Comparison of ENCODE assay signal across 11 cellular contexts in genomic region chr14:100568164-100568997, GRCh38. TPM values are rescaled to one million over a fixed set of nuclear protein-coding genes. Genes with fewer than 3 reads are reported as not detected.
DNase-seq lines count a peak whose midpoint lies in the region; TF ChIP-seq lines count a peak whose summit lies in the region.
"Had no signal": no experiment of that assay in that cellular context is flagged by ENCODE, and none has a peak within 500 bp of the region (broad histone marks: within the 10 kb centered on the region; RNA-seq: fewer than 3 reads in every experiment).

No MANE protein-coding gene starts in this region.

- no peak overlapping the region for H3K14ac ChIP-seq in mesenchymal stem cell (ENCODE audit: low read length in 2 of 2)

- peak overlapping the region; percentile 16 for H3K4me3 Mint-ChIP-seq in activated CD4-positive, alpha-beta memory T cell treated with anti-CD3 and anti-CD28 coated beads for 36 hours
- H3K4me3 Mint-ChIP-seq in activated CD4-positive, alpha-beta memory T cell treated with anti-CD3 and anti-CD28 coated beads, Interleukin-2, amount 10 ng/mL, durations not matched to agents 7 days and 5 days, result no peak overlapping the region
- H3K4me3 Mint-ChIP-seq: activated T-helper 1 cell treated with anti-CD3 and anti-CD28 coated beads, Interleukin-12 subunit alpha, Interleukin-12 subunit beta, Interleukin-2, Interleukin-4 antibody, amounts not matched to agents 30 ng/mL and 10 ng/mL and 1 ng/mL, durations not matched to agents 14 hours and 24 hours and 36 hours had no signal

- no peak overlapping the region for H3K18ac ChIP-seq in mesenchymal stem cell (ENCODE audit: low read depth in 1 of 2, low read length in 2 of 2)

- H2AK5ac ChIP-seq in mesenchymal stem cell (ENCODE audit: low read length, severe bottlenecking), result no peak overlapping the region

- POLR2A ChIA-PET in activated CD4-positive, alpha-beta memory T cell treated with anti-CD3 and anti-CD28 coated beads for 36 hours (lab: Charles Lee), result no interaction called here
- POLR2A ChIA-PET in activated CD4-positive, alpha-beta memory T cell treated with anti-CD3 and anti-CD28 coated beads, Interleukin-2, amount 10 ng/mL, durations not matched to agents 7 days and 5 days (lab: Charles Lee), result no interaction called here

- no peak overlapping the region for H4K91ac ChIP-seq in mesenchymal stem cell (ENCODE audit: low read length)

- in situ Hi-C loops in mammary epithelial cell (cut with MboI; ENCODE audit: low sequenced_read_pairs in 2 of 2), result no loop called here

- H3K9ac ChIP-seq in mammary epithelial cell (ENCODE audit: insufficient read depth, low read length), result no peak overlapping the region
- no peak overlapping the region for H3K9ac ChIP-seq in mesenchymal stem cell (ENCODE audit: low read length)

- H4K20me1 ChIP-seq in mammary epithelial cell (ENCODE audit: insufficient read depth, low read length), result no peaks in the 10 kb centered on the region

- H3K4ac ChIP-seq in mesenchymal stem cell (ENCODE audit: low read depth in 1 of 2, low read length in 2 of 2), result no peak overlapping the region

- H3K4me2 ChIP-seq in mammary epithelial cell (ENCODE audit: insufficient read depth, low read depth, low read length) (peak overlapping the region; percentile 77), mesenchymal stem cell (ENCODE audit: low read length, poor library complexity, severe bottlenecking) (peak overlapping the region; percentile 91)

- H2AFZ ChIP-seq in mammary epithelial cell (ENCODE audit: low read depth, low read length) (no peak overlapping the region), mesenchymal stem cell (ENCODE audit: low read depth, low read length) (no peak overlapping the region)

- 0% methylated on average over 7 of the region's 100 CpGs for WGBS in mammary epithelial cell (ENCODE audit: low coverage, missing lambda C conversion rate)
- 2% methylated on average over 93 of the region's 100 CpGs for WGBS in mesenchymal stem cell

- no peak for DNase-seq in activated CD4-positive, alpha-beta memory T cell treated with anti-CD3 and anti-CD28 coated beads for 36 hours
- no peak for DNase-seq in activated CD4-positive, alpha-beta memory T cell treated with anti-CD3 and anti-CD28 coated beads, Interleukin-2, amount 10 ng/mL, durations not matched to agents 7 days and 5 days
- DNase-seq in mammary epithelial cell (no peak), mesenchymal stem cell (no peak), tibial artery (no peak), medulla oblongata (ENCODE audit: extremely low spot score) (no peak), GM10266 (ENCODE audit: extremely low spot score) (no peak), activated T-cell treated with anti-CD3 and anti-CD28 coated beads for 4 hours (no peak)
- DNase-seq: foreskin fibroblast had no signal

- no peaks in the 10 kb centered on the region for H3K79me2 ChIP-seq in mammary epithelial cell (ENCODE audit: insufficient read depth, low read length)

- no peaks in the 10 kb centered on the region for H3K36me3 Mint-ChIP-seq in activated CD4-positive, alpha-beta memory T cell treated with anti-CD3 and anti-CD28 coated beads for 36 hours
- no peaks in the 10 kb centered on the region for H3K36me3 Mint-ChIP-seq in activated CD4-positive, alpha-beta memory T cell treated with anti-CD3 and anti-CD28 coated beads, Interleukin-2, amount 10 ng/mL, durations not matched to agents 7 days and 5 days (ENCODE audit: low read depth)

- no peak overlapping the region for H4K8ac ChIP-seq in mesenchymal stem cell (ENCODE audit: low read length)

- dilution Hi-C loops in mammary epithelial cell (cut with HindIII; ENCODE audit: low sequenced_read_pairs), result no loop called here

- no peak overlapping the region for H2BK5ac ChIP-seq in mesenchymal stem cell (ENCODE audit: low read depth, low read length, poor library complexity, severe bottlenecking)

- peaks cover 29% of the 10 kb centered on the region for H3K27me3 ChIP-seq in mammary epithelial cell (ENCODE audit: insufficient read depth, low read length)
- peaks cover 31 to 85% of the 10 kb centered on the region in 2 experiments for H3K27me3 ChIP-seq in mesenchymal stem cell (ENCODE audit: control insufficient read depth in 1 of 2, insufficient read depth in 1 of 2, low read length in 2 of 2)
- H3K27me3 ChIP-seq in tibial artery, result peaks cover 3 to 95% of the 10 kb centered on the region in 2 donors

- H3K4me1 ChIP-seq in mammary epithelial cell (ENCODE audit: insufficient read depth, low read length), result no peaks in the 10 kb centered on the region
- peaks cover 19% of the 10 kb centered on the region for H3K4me1 ChIP-seq in mesenchymal stem cell (ENCODE audit: control insufficient read depth, insufficient read depth, low read depth, low read length)
- peaks cover 0 to 25% (median 21%) of the 10 kb centered on the region in 4 donors for H3K4me1 ChIP-seq in tibial artery

- H3K23ac ChIP-seq in mesenchymal stem cell (ENCODE audit: low read length in 2 of 2), result no peak overlapping the region

- H3K9me3 ChIP-seq in mammary epithelial cell (replicated peaks; ENCODE audit: insufficient read depth, low read length) (no peaks in the 10 kb centered on the region), mesenchymal stem cell (ENCODE audit: control insufficient read depth, low read length) (no peaks in the 10 kb centered on the region), tibial artery (no peaks in the 10 kb centered on the region)

- H3K4me3 ChIP-seq in mammary epithelial cell (replicated peaks in 1 of 3; ENCODE audit: insufficient read depth in 1 of 3, low read depth in 2 of 3, low read length in 3 of 3) (peak overlapping the region in 2 of 3 experiments; percentile 19 to 34), mesenchymal stem cell (ENCODE audit: insufficient read depth in 1 of 2, low read depth in 1 of 2, low read length in 2 of 2) (peak overlapping the region in 1 of 2 experiments; percentile 72), tibial artery (peak overlapping the region; percentile 12 to 31)

- H3K36me3 ChIP-seq in mammary epithelial cell (ENCODE audit: insufficient read depth, low read length), result no peaks in the 10 kb centered on the region
- peaks cover 0 to 16% of the 10 kb centered on the region in 2 experiments for H3K36me3 ChIP-seq in mesenchymal stem cell (ENCODE audit: control insufficient read depth in 1 of 2, insufficient read depth in 2 of 2, low read depth in 1 of 2, low read length in 2 of 2)
- no peaks in the 10 kb centered on the region for H3K36me3 ChIP-seq in tibial artery

- no peak overlapping the region for H2BK12ac ChIP-seq in mesenchymal stem cell (ENCODE audit: low read length in 2 of 2)

- no TSS peak for BruUV-seq in mammary epithelial cell (replicated peaks; lab: Mats Ljungman, UMichigan)

- H3K27ac Mint-ChIP-seq in activated CD4-positive, alpha-beta memory T cell treated with anti-CD3 and anti-CD28 coated beads for 36 hours, result no peak overlapping the region
- H3K27ac Mint-ChIP-seq in activated CD4-positive, alpha-beta memory T cell treated with anti-CD3 and anti-CD28 coated beads, Interleukin-2, amount 10 ng/mL, durations not matched to agents 7 days and 5 days, result no peak overlapping the region
- H3K27ac Mint-ChIP-seq: activated T-helper 1 cell treated with anti-CD3 and anti-CD28 coated beads, Interleukin-12 subunit alpha, Interleukin-12 subunit beta, Interleukin-2, Interleukin-4 antibody, amounts not matched to agents 30 ng/mL and 10 ng/mL and 1 ng/mL, durations not matched to agents 14 hours and 24 hours and 36 hours had no signal

- CTCF ChIA-PET in activated CD4-positive, alpha-beta memory T cell treated with anti-CD3 and anti-CD28 coated beads for 36 hours (lab: Charles Lee), result interaction anchor here (1.0 kb wide), 1 partner anchor 77 kb away, joined by 3 read pairs; no protein-coding TSS in a partner anchor
- CTCF ChIA-PET in activated CD4-positive, alpha-beta memory T cell treated with anti-CD3 and anti-CD28 coated beads, Interleukin-2, amount 10 ng/mL, durations not matched to agents 7 days and 5 days (lab: Charles Lee), result no interaction called here
- CTCF ChIA-PET in mammary epithelial cell (lab: Charles Lee; ENCODE audit: low non-redundant PET), result no interaction called here

- peaks cover 16% of the 10 kb centered on the region for H3K79me1 ChIP-seq in mesenchymal stem cell (replicated peaks; ENCODE audit: low read length, poor library complexity, severe bottlenecking)

- H2BK120ac ChIP-seq in mesenchymal stem cell (ENCODE audit: low read depth, low read length), result no peak overlapping the region

- no peaks in the 10 kb centered on the region for H3K9me3 Mint-ChIP-seq in activated CD4-positive, alpha-beta memory T cell treated with anti-CD3 and anti-CD28 coated beads for 36 hours
- no peaks in the 10 kb centered on the region for H3K9me3 Mint-ChIP-seq in activated CD4-positive, alpha-beta memory T cell treated with anti-CD3 and anti-CD28 coated beads, Interleukin-2, amount 10 ng/mL, durations not matched to agents 7 days and 5 days
- H3K9me3 Mint-ChIP-seq: activated T-helper 1 cell treated with anti-CD3 and anti-CD28 coated beads, Interleukin-12 subunit alpha, Interleukin-12 subunit beta, Interleukin-2, Interleukin-4 antibody, amounts not matched to agents 30 ng/mL and 10 ng/mL and 1 ng/mL, durations not matched to agents 14 hours and 24 hours and 36 hours had no signal

- H3K27me3 Mint-ChIP-seq in activated CD4-positive, alpha-beta memory T cell treated with anti-CD3 and anti-CD28 coated beads for 36 hours, result peaks cover 35% of the 10 kb centered on the region
- peaks cover 40% of the 10 kb centered on the region for H3K27me3 Mint-ChIP-seq in activated CD4-positive, alpha-beta memory T cell treated with anti-CD3 and anti-CD28 coated beads, Interleukin-2, amount 10 ng/mL, durations not matched to agents 7 days and 5 days

- H3K4me1 Mint-ChIP-seq in activated CD4-positive, alpha-beta memory T cell treated with anti-CD3 and anti-CD28 coated beads for 36 hours (ENCODE audit: low read depth), result peaks cover 8% of the 10 kb centered on the region
- peaks cover 10% of the 10 kb centered on the region for H3K4me1 Mint-ChIP-seq in activated CD4-positive, alpha-beta memory T cell treated with anti-CD3 and anti-CD28 coated beads, Interleukin-2, amount 10 ng/mL, durations not matched to agents 7 days and 5 days

- no peak overlapping the region for H2BK15ac ChIP-seq in mesenchymal stem cell (ENCODE audit: low read depth, poor library complexity, severe bottlenecking)

- no peak for TF ChIP-seq CTCF in mammary epithelial cell (conservative IDR thresholded peaks at IDR 0.05 in 1 of 2, IDR thresholded peaks at IDR 0.05 in 1 of 2; ENCODE audit: extremely low read depth in 1 of 2, insufficient read depth in 1 of 2, low read depth in 1 of 2, low read length in 2 of 2)
- TF ChIP-seq CTCF in tibial artery (IDR thresholded peaks at IDR 0.05), result no peak
- TF ChIP-seq CTCF in GM10266 (IDR thresholded peaks at IDR 0.05; ENCODE audit: control insufficient read depth, insufficient read depth, low read depth, missing control alignments), result no peak

- H3K27ac ChIP-seq in mammary epithelial cell (ENCODE audit: insufficient read depth, low read depth, low read length), result no peak overlapping the region
- H3K27ac ChIP-seq in mesenchymal stem cell (ENCODE audit: low read length, poor library complexity, severe bottlenecking), result no peak overlapping the region
- H3K27ac ChIP-seq in tibial artery, result no peak overlapping the region
- H3K27ac ChIP-seq: C4-2B had no signal

- intact Hi-C loops in activated CD4-positive, alpha-beta memory T cell treated with anti-CD3 and anti-CD28 coated beads for 36 hours (cut with micrococcal nuclease), result loop anchor here (5.0 kb wide), 1 partner anchor 79 kb away; no protein-coding TSS in a partner anchor
- intact Hi-C loops in mammary epithelial cell (cut with micrococcal nuclease) (no loop called here), tibial artery (cut with DNase I; ENCODE audit: low total_unique reads) (no loop called here)

RNA-seq across cellular contexts. Expression of gene BEGAIN, which starts 18.8 kb away (rescaled TPM):
- 1 to 10 TPM; 3.3 to 3.4 TPM for total RNA-seq in activated CD4-positive, alpha-beta memory T cell treated with anti-CD3 and anti-CD28 coated beads for 36 hours
- 1 to 10 TPM; 2.7 to 3.1 TPM for total RNA-seq in activated CD4-positive, alpha-beta memory T cell treated with anti-CD3 and anti-CD28 coated beads, Interleukin-2, amount 10 ng/mL, durations not matched to agents 7 days and 5 days
- total RNA-seq in mammary epithelial cell, result 1 to 10 TPM; 3.7 to 6.8 TPM
- 1.7 TPM for polyA plus RNA-seq in mammary epithelial cell
- not detected for polyA minus RNA-seq in mammary epithelial cell
- polyA plus RNA-seq in mesenchymal stem cell (2013, experiment 1 of 2), result 0.15 TPM
- polyA plus RNA-seq in mesenchymal stem cell (2013, experiment 2 of 2), result 0.11 TPM
